14 cellular contexts compared by ENCODE assay signal in genomic region chr9:4068449-4068848, GRCh38.
DNase-seq lines count a peak whose midpoint lies in the region; ATAC-seq and TF ChIP-seq lines count a peak whose summit lies in the region.
"Had no signal": no experiment of that assay in that cellular context is flagged by ENCODE, and none has a peak within 500 bp of the region (broad histone marks: within the 10 kb centered on the region; RNA-seq: fewer than 3 reads in every experiment).

No MANE protein-coding gene starts in this region.

- H3K4ac ChIP-seq in neuronal stem cell (ENCODE audit: low read length) = no peak overlapping the region

- no peak overlapping the region for H2BK5ac ChIP-seq in neuronal stem cell (ENCODE audit: low read length)

- H3F3A ChIP-seq in PC-3 (ENCODE audit: low read length, unreplicated experiment) = no peaks in the 10 kb centered on the region

- H3K79me2 ChIP-seq in PC-3 (ENCODE audit: low read length) = no peaks in the 10 kb centered on the region

- H3K36me3 ChIP-seq in PC-3 (ENCODE audit: low read depth, low read length) = no peaks in the 10 kb centered on the region
- peaks cover 0 to 1% of the 10 kb centered on the region in 2 donors for H3K36me3 ChIP-seq in neuronal stem cell (replicated peaks in 1 of 2; ENCODE audit: control insufficient read depth in 2 of 2, insufficient read depth in 2 of 2, low read length in 2 of 2)
- H3K36me3 ChIP-seq: BE2C had no signal

- peaks cover 22% of the 10 kb centered on the region for H3K4me1 Mint-ChIP-seq in nephron
- H3K4me1 Mint-ChIP-seq: CD4-positive, alpha-beta memory T cell had no signal

- no peak overlapping the region for H4K8ac ChIP-seq in neuronal stem cell (ENCODE audit: low read depth, low read length)

- POLR2A ChIA-PET in PC-3 (lab: Charles Lee; ENCODE audit: unreplicated experiment) = interaction anchor here (0.7 kb wide), 1 partner anchor 67 kb away, joined by 6 read pairs; no protein-coding TSS in a partner anchor

- H3K4me1 ChIP-seq in PC-3 (ENCODE audit: insufficient read depth, low read length) (no peaks in the 10 kb centered on the region), neuronal stem cell (ENCODE audit: control insufficient read depth in 2 of 2, insufficient read depth in 1 of 2, low read depth in 1 of 2, low read length in 2 of 2) (peaks cover 0 to 5% of the 10 kb centered on the region in 2 donors)
- H3K4me1 ChIP-seq: BE2C had no signal

- intact Hi-C loops in PC-3 (cut with micrococcal nuclease) = no loop called here

- no peak overlapping the region for H3K23ac ChIP-seq in neuronal stem cell (ENCODE audit: low read depth, low read length, poor library complexity)

- H2AK5ac ChIP-seq in neuronal stem cell (ENCODE audit: low read depth, low read length) = no peak overlapping the region

- TF ChIP-seq CTCF in PC-3 (conservative IDR thresholded peaks at IDR 0.05; ENCODE audit: low read depth, low read length) (no peak), choroid plexus epithelial cell (conservative IDR thresholded peaks at IDR 0.05; ENCODE audit: low read depth, low read length) (no peak), nephron (IDR thresholded peaks at IDR 0.05; ENCODE audit: unreplicated experiment in 3 of 3) (no peak)

- no peaks in the 10 kb centered on the region for H3K79me1 ChIP-seq in neuronal stem cell (ENCODE audit: low read depth, low read length)

- no peak overlapping the region for H3K18ac ChIP-seq in neuronal stem cell (ENCODE audit: low read length)

- H3K4me2 ChIP-seq in PC-3 (ENCODE audit: low read length) = no peak overlapping the region
- no peak overlapping the region for H3K4me2 ChIP-seq in neuronal stem cell (ENCODE audit: insufficient read depth, low read length, poor library complexity, severe bottlenecking)
- H3K4me2 ChIP-seq: GM23338 had no signal

- H2BK12ac ChIP-seq in neuronal stem cell (ENCODE audit: low read length) = no peak overlapping the region

- H4K20me1 ChIP-seq in PC-3 (ENCODE audit: low read length) = no peaks in the 10 kb centered on the region

- ATAC-seq in PC-3 (no peak), HG02798 (IDR thresholded peaks at IDR 0.05; ENCODE audit: poor library complexity, unreplicated experiment) (no peak)
- ATAC-seq: GM12878, GM23338 had no signal

- no peak overlapping the region for H3K14ac ChIP-seq in neuronal stem cell (ENCODE audit: low read length)

- H3K9me3 ChIP-seq in PC-3 (ENCODE audit: low read length) (no peaks in the 10 kb centered on the region), neuronal stem cell (replicated peaks in 1 of 2; ENCODE audit: control insufficient read depth in 2 of 2, insufficient read depth in 1 of 2, low read depth in 1 of 2, low read length in 2 of 2) (peaks cover 0 to 3% of the 10 kb centered on the region in 2 donors)
- H3K9me3 ChIP-seq: BE2C had no signal

- H4K91ac ChIP-seq in neuronal stem cell (ENCODE audit: low read depth, low read length, poor library complexity) = no peak overlapping the region

- no TSS peak for BruUV-seq in PC-3 (replicated peaks; lab: Mats Ljungman, UMichigan)

- no peak overlapping the region for H3K4me3 ChIP-seq in PC-3 (ENCODE audit: low read length)
- no peak overlapping the region for H3K4me3 ChIP-seq in choroid plexus epithelial cell (ENCODE audit: low read depth, low read length)
- no peak overlapping the region for H3K4me3 ChIP-seq in neuronal stem cell (ENCODE audit: low read length in 2 of 2)
- H3K4me3 ChIP-seq: GM12878, GM23338 had no signal

- no peak overlapping the region for H3K9ac ChIP-seq in PC-3 (ENCODE audit: low read length)
- H3K9ac ChIP-seq in neuronal stem cell (ENCODE audit: low read depth, low read length, poor library complexity) = no peak overlapping the region

- no CpG with 5 or more reads among the region's 1 CpG for WGBS in neuronal stem cell (ENCODE audit: extremely low coverage in 2 of 2, insufficient read length in 2 of 2, insufficient replicate concordance in 1 of 2), 2 donors

- no peak overlapping the region for H2BK120ac ChIP-seq in neuronal stem cell (ENCODE audit: low read depth, low read length)

- CTCF ChIA-PET in PC-3 (lab: Charles Lee) = no interaction called here

- H3K27ac ChIP-seq in PC-3 (ENCODE audit: low read length) (no peak overlapping the region), neuronal stem cell (replicated peaks; ENCODE audit: low read length) (no peak overlapping the region)
- H3K27ac ChIP-seq: C4-2B had no signal

- H3K36me3 Mint-ChIP-seq in nephron (ENCODE audit: low read depth) = no peaks in the 10 kb centered on the region
- H3K36me3 Mint-ChIP-seq: CD4-positive, alpha-beta memory T cell had no signal

- H3K27ac Mint-ChIP-seq in nephron = peak overlapping the region in 2 of 3 experiments; percentile 36 to 63
- H3K27ac Mint-ChIP-seq: CD4-positive, alpha-beta memory T cell had no signal

- DNase-seq in PC-3 (peak; percentile 32), choroid plexus epithelial cell (ENCODE audit: low read depth) (peak; percentile 30), kidney tubule cell (ENCODE audit: low spot score) (peak; percentile 39), NCI-H2227 (lab: John Stamatoyannopoulos, UW; ENCODE audit: unreplicated experiment) (no peak), neuronal stem cell (ENCODE audit: low spot score) (no peak)
- DNase-seq: BE2C; CD4-positive, alpha-beta memory T cell; DMS79; H7 had no signal

- H2AFZ ChIP-seq in PC-3 (ENCODE audit: low read length) (no peak overlapping the region), neuronal stem cell (ENCODE audit: low read length) (no peak overlapping the region)
- H2AFZ ChIP-seq: GM23338 had no signal

- no peaks in the 10 kb centered on the region for H3K27me3 ChIP-seq in PC-3 (ENCODE audit: low read length)
- H3K27me3 ChIP-seq in neuronal stem cell (ENCODE audit: control insufficient read depth in 3 of 3, insufficient read depth in 3 of 3, low read depth in 1 of 3, low read length in 3 of 3) = no peaks in the 10 kb centered on the region
- H3K27me3 ChIP-seq: BE2C had no signal

- no peaks in the 10 kb centered on the region for H3K27me3 Mint-ChIP-seq in nephron (ENCODE audit: low read depth)

- no peaks in the 10 kb centered on the region for H3K9me3 Mint-ChIP-seq in nephron
- H3K9me3 Mint-ChIP-seq: CD4-positive, alpha-beta memory T cell; GM23338 had no signal

- H2BK15ac ChIP-seq in neuronal stem cell (ENCODE audit: low read length) = no peak overlapping the region

- H3K9me2 ChIP-seq in PC-3 (replicated peaks; ENCODE audit: low read length) = no peaks in the 10 kb centered on the region

- H3K4me3 Mint-ChIP-seq in nephron = no peak overlapping the region
- H3K4me3 Mint-ChIP-seq: CD4-positive, alpha-beta memory T cell; GM23338 had no signal

Comparison
In these comparisons a context has a peak if more than half of its experiments do, and no peak if none do; other contexts are left out.
1. DNase-seq: peak in PC-3 (single experiment), choroid plexus epithelial cell (single experiment) and kidney tubule cell (single experiment); none in NCI-H2227 (single experiment) and neuronal stem cell (single experiment).